In the genomic region with DNA sequence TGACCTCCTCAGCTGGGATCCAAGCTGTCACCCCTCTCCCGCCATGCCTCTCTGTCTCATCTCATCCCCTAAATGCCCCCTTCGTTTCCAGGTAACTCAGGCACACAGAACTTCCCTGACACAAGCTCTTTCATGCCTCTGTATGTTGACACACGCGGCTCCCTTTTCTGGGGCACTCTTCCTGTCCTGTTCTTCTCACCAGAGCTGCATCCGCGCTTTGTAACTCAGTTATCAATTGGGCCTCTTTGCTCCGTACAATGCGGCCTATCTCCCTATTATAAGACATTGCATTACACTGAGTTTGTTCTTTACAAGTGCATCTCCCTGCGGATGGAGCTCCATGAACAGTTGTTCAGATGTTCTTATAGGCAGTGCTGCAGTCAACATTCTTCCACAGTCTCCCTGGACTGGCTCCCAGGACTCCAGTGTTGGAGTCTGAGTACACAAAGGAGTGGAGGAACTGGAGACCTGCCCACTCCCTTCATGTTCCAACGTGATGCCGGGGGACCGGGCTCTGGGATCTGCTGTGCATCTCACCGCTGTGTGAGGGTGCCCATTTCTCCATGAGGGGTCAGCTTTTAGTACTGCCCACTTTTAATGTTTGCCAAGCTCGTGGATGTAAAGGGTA, we compare ENCODE assay signal across 16 cellular contexts. TPM values are rescaled to one million over a fixed set of nuclear protein-coding genes. Genes with fewer than 3 reads are reported as not detected.
DNase-seq lines count a peak whose midpoint lies in the region; ATAC-seq and TF ChIP-seq lines count a peak whose summit lies in the region.
"Had no signal": no experiment of that assay in that cellular context is flagged by ENCODE, and none has a peak within 500 bp of the region (broad histone marks: within the 10 kb centered on the region; RNA-seq: fewer than 3 reads in every experiment).

No MANE protein-coding gene starts in this region.

- H3K27ac Mint-ChIP-seq in Caco-2 (ENCODE audit: unreplicated experiment): peak overlapping the region; percentile 51
- H3K27ac Mint-ChIP-seq: activated B cell treated with CpG ODN at 0.5 μM for 24 hours; effector memory CD8-positive, alpha-beta T cell had no signal

- H3K27me3 ChIP-seq in Caco-2 (replicated peaks; ENCODE audit: control insufficient read depth, insufficient read depth, low read length) (no peaks in the 10 kb centered on the region), sigmoid colon (no peaks in the 10 kb centered on the region)
- H3K27me3 ChIP-seq: adrenal gland had no signal

- DNase-seq in Caco-2 (no peak), astrocyte of the spinal cord (ENCODE audit: low read depth, low spot score) (peak; percentile 76), left colon (peak; percentile 63 to 78), sigmoid colon (peak; percentile 94), GM10266 (ENCODE audit: extremely low spot score) (no peak), COR-L47 (lab: John Stamatoyannopoulos, UW) (no peak), HuH-7 (ENCODE audit: low spot score) (no peak), DMS79 (lab: John Stamatoyannopoulos, UW) (no peak)
- DNase-seq: activated B cell treated with CpG ODN at 0.5 μM for 24 hours; DMS53; effector memory CD8-positive, alpha-beta T cell; NCI-H226; PC-9; stimulated activated CD4-positive, alpha-beta T cell treated with anti-CD3 and anti-CD28 coated beads, Interleukin-12 subunit alpha, Interleukin-12 subunit beta, amount 100 ng/mL, for 4 hours; SW 1271 had no signal

- TF ChIP-seq POLR2A in sigmoid colon (IDR thresholded peaks at IDR 0.05): no peak

- H3K9me3 ChIP-seq in Caco-2: peaks cover 15% of the 10 kb centered on the region
- no peaks in the 10 kb centered on the region for H3K9me3 ChIP-seq in sigmoid colon

- CTCF ChIA-PET in Caco-2 (lab: Charles Lee): no interaction called here

- no peaks in the 10 kb centered on the region for H3K36me3 Mint-ChIP-seq in Caco-2 (ENCODE audit: insufficient read depth, unreplicated experiment)

- POLR2A ChIA-PET in Caco-2 (lab: Charles Lee): no interaction called here

- ATAC-seq in left colon: peak; percentile 82
- ATAC-seq: effector memory CD8-positive, alpha-beta T cell had no signal

- H3K27me3 Mint-ChIP-seq in Caco-2 (ENCODE audit: insufficient read depth, unreplicated experiment): no peaks in the 10 kb centered on the region
- H3K27me3 Mint-ChIP-seq: activated B cell treated with CpG ODN at 0.5 μM for 24 hours; effector memory CD8-positive, alpha-beta T cell had no signal

- BruUV-seq in Caco-2 (replicated peaks; lab: Mats Ljungman, UMichigan): no TSS peak

- H3K4me3 Mint-ChIP-seq in Caco-2 (ENCODE audit: unreplicated experiment): no peak overlapping the region
- H3K4me3 Mint-ChIP-seq: activated B cell treated with CpG ODN at 0.5 μM for 24 hours; effector memory CD8-positive, alpha-beta T cell had no signal

- in situ Hi-C loops in astrocyte of the spinal cord (cut with HindIII; ENCODE audit: low sequenced_read_pairs): no loop called here

- peak overlapping the region; percentile 30 to 76 (median 68) for H3K27ac ChIP-seq in sigmoid colon
- H3K27ac ChIP-seq: adrenal gland, PC-9 had no signal

- peaks cover 7% of the 10 kb centered on the region for H3K9me3 Mint-ChIP-seq in Caco-2 (ENCODE audit: unreplicated experiment)

- H3K36me3 ChIP-seq in Caco-2 (ENCODE audit: control insufficient read depth, insufficient read depth, low read length) (no peaks in the 10 kb centered on the region), sigmoid colon (no peaks in the 10 kb centered on the region)
- H3K36me3 ChIP-seq: adrenal gland had no signal

- no peak overlapping the region for H3K4me3 ChIP-seq in Caco-2 (ENCODE audit: low read depth, low read length)
- no peak overlapping the region for H3K4me3 ChIP-seq in astrocyte of the spinal cord (ENCODE audit: low read depth, low read length)
- no peak overlapping the region for H3K4me3 ChIP-seq in sigmoid colon
- H3K4me3 ChIP-seq: adrenal gland, PC-9 had no signal

- no peak for TF ChIP-seq EP300 in sigmoid colon (IDR thresholded peaks at IDR 0.05)

- intact Hi-C loops in Caco-2 (cut with micrococcal nuclease; ENCODE audit: unreplicated experiment): loop anchor here (5.0 kb wide), 1 partner anchor 179 kb away; no protein-coding TSS in a partner anchor
- intact Hi-C loops in left colon (cut with DNase I, micrococcal nuclease): no loop called here
- intact Hi-C loops in sigmoid colon (cut with DNase I): loop anchor here (5.0 to 10.0 kb wide), 4 partner anchors 41 to 146 kb away; no protein-coding TSS in a partner anchor

- H3K4me1 Mint-ChIP-seq in Caco-2 (ENCODE audit: low read depth, unreplicated experiment): peaks cover 39% of the 10 kb centered on the region

- H3K4me1 ChIP-seq in Caco-2 (peaks cover 36% of the 10 kb centered on the region), sigmoid colon (peaks cover 0 to 77% (median 68%) of the 10 kb centered on the region in 4 donors)

- TF ChIP-seq CTCF in Caco-2 (IDR thresholded peaks at IDR 0.05; ENCODE audit: insufficient read depth in 1 of 2, low read depth in 1 of 2, low read length in 1 of 2, severe bottlenecking in 1 of 2, unreplicated experiment in 1 of 2) (no peak), astrocyte of the spinal cord (IDR thresholded peaks at IDR 0.05; ENCODE audit: low read depth, low read length) (no peak), sigmoid colon (IDR thresholded peaks at IDR 0.05) (no peak), GM10266 (IDR thresholded peaks at IDR 0.05; ENCODE audit: control insufficient read depth, insufficient read depth, low read depth, missing control alignments) (no peak)

- WGBS in sigmoid colon, 2 donors: 20 to 59% methylated on average over 14 of the region's 14 CpGs

RNA-seq across cellular contexts. Expression of gene TNS3, which starts 56.9 kb away (rescaled TPM):
- 252 and 263 TPM in 2 replicates for total RNA-seq in Caco-2 (2022)
- total RNA-seq in left colon: 10 to 100 TPM; 56.9 to 62.3 TPM
- total RNA-seq in sigmoid colon: 10 to 100 TPM; 17.8 to 43.8 (median 28.2) TPM
- polyA plus RNA-seq in sigmoid colon: 10 to 100 TPM; 17.4 to 29.6 (median 28.8) TPM

Comparison
In these comparisons a context has a peak if more than half of its experiments do, and no peak if none do; other contexts are left out.
1. DNase-seq: peak in astrocyte of the spinal cord (single experiment), left colon (2 of 2) and sigmoid colon (single experiment); none in Caco-2 (0 of 2), GM10266 (single experiment), COR-L47 (single experiment), HuH-7 (single experiment) and DMS79 (single experiment).
2. intact Hi-C loops: an anchor here in Caco-2 (5.0 kb wide) and sigmoid colon (5.0 to 10.0 kb wide); none called in left colon.